Comparison of ENCODE assay signal across 9 cellular contexts in the genomic region with DNA sequence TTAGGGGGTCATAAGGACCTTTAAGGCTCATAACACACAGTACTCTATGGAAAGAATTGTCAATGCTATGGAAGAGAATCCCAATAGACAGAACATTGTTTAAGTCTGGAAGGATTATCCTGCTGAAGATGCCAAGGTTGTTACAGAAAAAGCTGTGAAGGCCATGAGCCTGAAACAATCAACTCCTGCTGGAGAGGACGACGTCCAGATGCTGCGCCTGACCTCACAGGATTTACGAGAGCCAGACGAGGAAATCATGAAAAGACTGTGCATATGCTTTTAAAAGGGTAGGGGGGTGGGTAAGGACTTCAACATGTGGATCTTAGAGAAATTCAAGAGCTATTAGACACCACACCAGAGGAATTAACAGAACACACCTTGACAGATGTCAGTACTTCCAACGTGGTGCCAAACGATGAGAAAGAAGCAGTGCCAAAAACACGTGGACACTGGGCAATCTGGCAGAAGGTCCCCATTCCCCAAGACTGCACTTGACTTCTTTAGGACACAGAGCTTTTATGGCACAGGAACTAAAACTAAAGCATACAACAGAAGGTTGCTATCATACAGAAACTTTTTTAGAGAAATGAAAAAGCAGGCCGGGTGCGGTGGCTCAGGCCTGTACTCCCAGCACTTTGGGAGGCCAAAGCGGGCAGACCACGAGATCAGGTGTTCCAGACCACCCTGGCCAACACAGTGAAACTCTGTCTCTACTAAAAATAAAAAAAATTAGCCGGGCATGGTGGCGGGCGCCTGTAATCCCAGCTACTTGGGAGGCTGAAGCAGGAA. TPM values are rescaled to one million over a fixed set of nuclear protein-coding genes. Genes with fewer than 3 reads are reported as not detected.
A peak's percentile ranks its signal among the peaks of the same experiment; 100 is the strongest.
DNase-seq lines count a peak whose midpoint lies in the region; ATAC-seq and TF ChIP-seq lines count a peak whose summit lies in the region.
"Had no signal": no experiment of that assay in that cellular context is flagged by ENCODE, and none has a peak within 500 bp of the region (broad histone marks: within the 10 kb centered on the region; RNA-seq: fewer than 3 reads in every experiment).

No MANE protein-coding gene starts in this region.

- no peak for ATAC-seq in CD4-positive, alpha-beta T cell (ENCODE audit: poor library complexity)
- ATAC-seq in HG03108 (IDR thresholded peaks at IDR 0.05; ENCODE audit: unreplicated experiment) (peak; percentile 61), GM19463 (IDR thresholded peaks at IDR 0.05; ENCODE audit: unreplicated experiment) (no peak)
- ATAC-seq in effector memory CD8-positive, alpha-beta T cell (replicated peaks), result no peak

- H3K36me3 ChIP-seq in neutrophil, result peaks cover 13% of the 10 kb centered on the region

- no peaks in the 10 kb centered on the region for H3K9me3 Mint-ChIP-seq in CD4-positive, alpha-beta T cell
- H3K9me3 Mint-ChIP-seq in effector memory CD8-positive, alpha-beta T cell, result no peaks in the 10 kb centered on the region
- no peaks in the 10 kb centered on the region for H3K9me3 Mint-ChIP-seq in activated T-helper 1 cell treated with anti-CD3 and anti-CD28 coated beads, Interleukin-12 subunit alpha, Interleukin-12 subunit beta, Interleukin-2, Interleukin-4 antibody, amounts not matched to agents 30 ng/mL and 10 ng/mL and 1 ng/mL, durations not matched to agents 14 hours and 24 hours and 36 hours

- DNase-seq in CD4-positive, alpha-beta T cell, result no peak
- no peak for DNase-seq in effector memory CD8-positive, alpha-beta T cell
- DNase-seq in NCI-H2081 (lab: John Stamatoyannopoulos, UW) (no peak), LoVo (ENCODE audit: low spot score) (no peak)
- no peak for DNase-seq in activated T-helper 1 cell treated with anti-CD3 and anti-CD28 coated beads, Interleukin-12 subunit alpha, Interleukin-12 subunit beta, Interleukin-2, Interleukin-4 antibody, amounts not matched to agents 30 ng/mL and 10 ng/mL and 1 ng/mL, durations not matched to agents 14 hours and 24 hours and 36 hours (ENCODE audit: low spot score)
- DNase-seq: DMS53 had no signal

- H3K27me3 ChIP-seq in CD4-positive, alpha-beta T cell (ENCODE audit: control insufficient read depth, insufficient read depth, low read length), result no peaks in the 10 kb centered on the region
- no peaks in the 10 kb centered on the region for H3K27me3 ChIP-seq in neutrophil

- peaks cover 8 to 12% of the 10 kb centered on the region in 2 experiments for H3K4me1 ChIP-seq in neutrophil (ENCODE audit: control insufficient read depth in 1 of 2, insufficient read depth in 1 of 2, low read depth in 1 of 2, low read length in 1 of 2)

- TF ChIP-seq CTCF in CD4-positive, alpha-beta T cell (IDR thresholded peaks at IDR 0.05), result no peak
- no peak for TF ChIP-seq CTCF in neutrophil (IDR thresholded peaks at IDR 0.05)

- CTCF ChIA-PET in CD4-positive, alpha-beta T cell (lab: Charles Lee), result no interaction called here

- POLR2A ChIA-PET in CD4-positive, alpha-beta T cell (lab: Charles Lee), result no interaction called here

- peaks cover 43% of the 10 kb centered on the region for H3K36me3 Mint-ChIP-seq in CD4-positive, alpha-beta T cell (ENCODE audit: low read depth)
- peaks cover 35% of the 10 kb centered on the region for H3K36me3 Mint-ChIP-seq in effector memory CD8-positive, alpha-beta T cell (ENCODE audit: insufficient read depth)
- peaks cover 14% of the 10 kb centered on the region for H3K36me3 Mint-ChIP-seq in activated T-helper 1 cell treated with anti-CD3 and anti-CD28 coated beads, Interleukin-12 subunit alpha, Interleukin-12 subunit beta, Interleukin-2, Interleukin-4 antibody, amounts not matched to agents 30 ng/mL and 10 ng/mL and 1 ng/mL, durations not matched to agents 14 hours and 24 hours and 36 hours (ENCODE audit: low read depth)

- H3K27ac Mint-ChIP-seq in CD4-positive, alpha-beta T cell, result peak overlapping the region; percentile 60
- H3K27ac Mint-ChIP-seq in effector memory CD8-positive, alpha-beta T cell, result peak overlapping the region; percentile 82 to 89
- no peak overlapping the region for H3K27ac Mint-ChIP-seq in activated T-helper 1 cell treated with anti-CD3 and anti-CD28 coated beads, Interleukin-12 subunit alpha, Interleukin-12 subunit beta, Interleukin-2, Interleukin-4 antibody, amounts not matched to agents 30 ng/mL and 10 ng/mL and 1 ng/mL, durations not matched to agents 14 hours and 24 hours and 36 hours

- H3K4me1 Mint-ChIP-seq in CD4-positive, alpha-beta T cell (ENCODE audit: low read depth), result peaks cover 73% of the 10 kb centered on the region
- peaks cover 48 to 67% of the 10 kb centered on the region in 2 donors for H3K4me1 Mint-ChIP-seq in effector memory CD8-positive, alpha-beta T cell (ENCODE audit: low read depth in 2 of 2)
- H3K4me1 Mint-ChIP-seq in activated T-helper 1 cell treated with anti-CD3 and anti-CD28 coated beads, Interleukin-12 subunit alpha, Interleukin-12 subunit beta, Interleukin-2, Interleukin-4 antibody, amounts not matched to agents 30 ng/mL and 10 ng/mL and 1 ng/mL, durations not matched to agents 14 hours and 24 hours and 36 hours (ENCODE audit: low read depth), result peaks cover 30% of the 10 kb centered on the region

- H3K27ac ChIP-seq in CD4-positive, alpha-beta T cell (ENCODE audit: low read depth, low read length), result no peak overlapping the region
- H3K27ac ChIP-seq in neutrophil, result peak overlapping the region; percentile 52

- no peaks in the 10 kb centered on the region for H3K9me3 ChIP-seq in CD4-positive, alpha-beta T cell (ENCODE audit: control insufficient read depth, low read length)
- no peaks in the 10 kb centered on the region for H3K9me3 ChIP-seq in neutrophil

- intact Hi-C loops in CD4-positive, alpha-beta T cell (cut with DNase I, micrococcal nuclease), result no loop called here
- intact Hi-C loops in activated T-helper 1 cell treated with anti-CD3 and anti-CD28 coated beads, Interleukin-12 subunit alpha, Interleukin-12 subunit beta, Interleukin-2, Interleukin-4 antibody, amounts not matched to agents 30 ng/mL and 10 ng/mL and 1 ng/mL, durations not matched to agents 14 hours and 24 hours and 36 hours (cut with micrococcal nuclease), result no loop called here

- H3K4me3 Mint-ChIP-seq in CD4-positive, alpha-beta T cell, result no peak overlapping the region
- peak overlapping the region; percentile 19 to 46 for H3K4me3 Mint-ChIP-seq in effector memory CD8-positive, alpha-beta T cell
- no peak overlapping the region for H3K4me3 Mint-ChIP-seq in activated T-helper 1 cell treated with anti-CD3 and anti-CD28 coated beads, Interleukin-12 subunit alpha, Interleukin-12 subunit beta, Interleukin-2, Interleukin-4 antibody, amounts not matched to agents 30 ng/mL and 10 ng/mL and 1 ng/mL, durations not matched to agents 14 hours and 24 hours and 36 hours

- no peak overlapping the region for H3K4me3 ChIP-seq in neutrophil (ENCODE audit: low read depth in 1 of 2, low read length in 1 of 2)

- no peaks in the 10 kb centered on the region for H3K27me3 Mint-ChIP-seq in CD4-positive, alpha-beta T cell
- H3K27me3 Mint-ChIP-seq in effector memory CD8-positive, alpha-beta T cell, result no peaks in the 10 kb centered on the region
- no peaks in the 10 kb centered on the region for H3K27me3 Mint-ChIP-seq in activated T-helper 1 cell treated with anti-CD3 and anti-CD28 coated beads, Interleukin-12 subunit alpha, Interleukin-12 subunit beta, Interleukin-2, Interleukin-4 antibody, amounts not matched to agents 30 ng/mL and 10 ng/mL and 1 ng/mL, durations not matched to agents 14 hours and 24 hours and 36 hours (ENCODE audit: insufficient read depth)

RNA-seq across cellular contexts. Expression of a gene that starts 43.2 kb away (rescaled TPM):
- 100 to 1,000 TPM; 138 to 149 TPM for total RNA-seq in CD4-positive, alpha-beta T cell
- total RNA-seq in activated T-helper 1 cell treated with anti-CD3 and anti-CD28 coated beads, Interleukin-12 subunit alpha, Interleukin-12 subunit beta, Interleukin-2, Interleukin-4 antibody, amounts not matched to agents 30 ng/mL and 10 ng/mL and 1 ng/mL, durations not matched to agents 14 hours and 24 hours and 36 hours, result 382 and 398 TPM in 2 replicates

Comparison
In these comparisons a context has a peak if more than half of its experiments do, and no peak if none do; other contexts are left out.
1. H3K4me3 Mint-ChIP-seq: peak in effector memory CD8-positive, alpha-beta T cell (2 of 2); none in CD4-positive, alpha-beta T cell (single experiment) and activated T-helper 1 cell treated with anti-CD3 and anti-CD28 coated beads, Interleukin-12 subunit alpha, Interleukin-12 subunit beta, Interleukin-2, Interleukin-4 antibody, amounts not matched to agents 30 ng/mL and 10 ng/mL and 1 ng/mL, durations not matched to agents 14 hours and 24 hours and 36 hours (single experiment).